ENCODE assay signal across 24 cellular contexts in genomic region chr2:15072836-15073235, GRCh38.
DNase-seq lines count a peak whose midpoint lies in the region; ATAC-seq and TF ChIP-seq lines count a peak whose summit lies in the region.
"Had no signal": no experiment of that assay in that cellular context is flagged by ENCODE, and none has a peak within 500 bp of the region (broad histone marks: within the 10 kb centered on the region; RNA-seq: fewer than 3 reads in every experiment).

No MANE protein-coding gene starts in this region.

- no peak for TF ChIP-seq RAD21 in IMR-90 (IDR thresholded peaks at IDR 0.05; ENCODE audit: low read length)

- in situ Hi-C loops in IMR-90 (cut with MboI; ENCODE audit: low sequenced_read_pairs) = no loop called here

- no peaks in the 10 kb centered on the region; the same call in 1 of the 2 replicates for H3K27me3 ChIP-seq in IMR-90 (ENCODE audit: control insufficient read depth, insufficient read depth, low read length)
- no peaks in the 10 kb centered on the region for H3K27me3 ChIP-seq in esophagus muscularis mucosa
- no peaks in the 10 kb centered on the region for H3K27me3 ChIP-seq in rectal smooth muscle tissue (ENCODE audit: control insufficient read depth, insufficient read depth, low read length)
- H3K27me3 ChIP-seq in left lung = no peaks in the 10 kb centered on the region
- H3K27me3 ChIP-seq: BE2C, BLaER1 had no signal

- H3K9me3 ChIP-seq in IMR-90 (ENCODE audit: control insufficient read depth, insufficient read depth, low read length) (no peaks in the 10 kb centered on the region), esophagus muscularis mucosa (no peaks in the 10 kb centered on the region), left lung (no peaks in the 10 kb centered on the region)
- H3K9me3 ChIP-seq: BE2C, BLaER1 had no signal

- no peak overlapping the region for H3K4ac ChIP-seq in IMR-90 (ENCODE audit: low read depth, low read length)

- no peaks in the 10 kb centered on the region for H3K9me1 ChIP-seq in IMR-90 (ENCODE audit: insufficient read depth, low read length)

- no peak overlapping the region for H4K91ac ChIP-seq in IMR-90 (ENCODE audit: insufficient read depth, low read depth, low read length)

- H3K9ac ChIP-seq in IMR-90 (ENCODE audit: low read depth, low read length) = no peak overlapping the region
- no peak overlapping the region for H3K9ac ChIP-seq in rectal smooth muscle tissue (ENCODE audit: low read length)
- H3K9ac ChIP-seq: BLaER1 had no signal

- dilution Hi-C loops in IMR-90 (cut with HindIII; ENCODE audit: low sequenced_read_pairs, unreplicated experiment) = no loop called here

- H3K4me1 ChIP-seq in IMR-90 (ENCODE audit: control insufficient read depth, insufficient read depth, low read length) (no peaks in the 10 kb centered on the region; the same call in 1 of the 2 replicates), esophagus muscularis mucosa (peaks cover 0 to 48% (median 27%) of the 10 kb centered on the region in 4 donors), rectal smooth muscle tissue (ENCODE audit: control insufficient read depth, insufficient read depth, low read length) (no peaks in the 10 kb centered on the region), left lung (no peaks in the 10 kb centered on the region)
- H3K4me1 ChIP-seq: A549, BE2C, BLaER1 had no signal

- BruUV-seq in IMR-90 (replicated peaks; lab: Mats Ljungman, UMichigan) = no TSS peak

- POLR2A ChIA-PET in IMR-90 (lab: Charles Lee; ENCODE audit: unreplicated experiment) = no interaction called here

- no peaks in the 10 kb centered on the region for H3K79me1 ChIP-seq in IMR-90 (ENCODE audit: low read depth in 1 of 2, low read length in 2 of 2)

- H3K36me3 ChIP-seq in IMR-90 (ENCODE audit: control insufficient read depth, insufficient read depth, low read length) (no peaks in the 10 kb centered on the region), esophagus muscularis mucosa (no peaks in the 10 kb centered on the region), rectal smooth muscle tissue (ENCODE audit: control insufficient read depth, insufficient read depth, low read length) (no peaks in the 10 kb centered on the region), left lung (no peaks in the 10 kb centered on the region)
- H3K36me3 ChIP-seq: BE2C, BLaER1 had no signal

- H2BK120ac ChIP-seq in IMR-90 (ENCODE audit: low read depth, low read length) = no peak overlapping the region

- TF ChIP-seq CTCF in IMR-90 (conservative IDR thresholded peaks at IDR 0.05; ENCODE audit: low read depth, low read length) = no peak
- TF ChIP-seq CTCF in esophagus muscularis mucosa (IDR thresholded peaks at IDR 0.05) = no peak
- TF ChIP-seq CTCF in left lung (IDR thresholded peaks at IDR 0.05) = no peak

- H3K4me2 ChIP-seq in IMR-90 (ENCODE audit: low read depth, low read length) = no peak overlapping the region
- H3K4me2 ChIP-seq: A549, BLaER1 had no signal

- H2AFZ ChIP-seq in IMR-90 (replicated peaks; ENCODE audit: low read length, poor library complexity) = no peak overlapping the region

- H2AK9ac ChIP-seq in IMR-90 (replicated peaks; ENCODE audit: low read depth, low read length, poor library complexity) = no peak overlapping the region

- intact Hi-C loops in IMR-90 (cut with micrococcal nuclease) (no loop called here), esophagus muscularis mucosa (cut with DNase I) (no loop called here), left lung (cut with DNase I) (no loop called here)

- CTCF ChIA-PET in IMR-90 (lab: Yijun Ruan, JAX) = interaction anchor here (0.6 to 1.3 kb wide), 3 partner anchors 15 to 23 kb away, joined by 3 read pairs; no protein-coding TSS in a partner anchor

- H2BK20ac ChIP-seq in IMR-90 (ENCODE audit: low read depth, low read length) = no peak overlapping the region

- no peak overlapping the region for H3K23ac ChIP-seq in IMR-90 (ENCODE audit: low read depth, low read length)

- WGBS in IMR-90 (ENCODE audit: extremely low coverage in 2 of 2, insufficient read length in 1 of 2), 2 experiments = 30% methylated on average over 2 of the region's 6 CpGs; no CpG with 5 or more reads in 1 of the 2 experiments
- WGBS in esophagus muscularis mucosa = 65% methylated on average over 6 of the region's 6 CpGs

- no peak overlapping the region for H3K4me3 ChIP-seq in IMR-90 (ENCODE audit: insufficient read depth, low read depth, low read length)
- H3K4me3 ChIP-seq in esophagus muscularis mucosa = no peak overlapping the region
- H3K4me3 ChIP-seq in rectal smooth muscle tissue (ENCODE audit: low read length) = no peak overlapping the region
- H3K4me3 ChIP-seq in left lung = no peak overlapping the region
- H3K4me3 ChIP-seq: A549, BLaER1, GM12878 had no signal

- H3K56ac ChIP-seq in IMR-90 (ENCODE audit: extremely low read depth, insufficient read depth, low read length) = no peak overlapping the region

- no peak overlapping the region for H2BK5ac ChIP-seq in IMR-90 (ENCODE audit: low read depth, low read length, poor library complexity, severe bottlenecking)

- H4K5ac ChIP-seq in IMR-90 (ENCODE audit: low read depth, low read length) = no peak overlapping the region; the same call in 1 of the 2 replicates

- DNase-seq in IMR-90 = no peak
- peak; percentile 53 for DNase-seq in esophagus muscularis mucosa (ENCODE audit: extremely low spot score)
- DNase-seq in Ammon's horn (ENCODE audit: low spot score) = no peak
- DNase-seq in NCI-H345 (lab: John Stamatoyannopoulos, UW) = no peak
- no peak for DNase-seq in left lung
- DNase-seq: AML-193; BE2C; C1 segment of cervical spinal cord; CD4-positive, alpha-beta memory T cell; CD4-positive, CD25-positive, alpha-beta regulatory T cell; CD8-positive, alpha-beta memory T cell; COR-L47; DMS 273 treated with DMSO at 0.1 percent for 48 hours; DMS153; DMS53; DMS79; DND-41; EL; GDM1 had no signal

- no peak overlapping the region for H4K8ac ChIP-seq in IMR-90 (ENCODE audit: low read depth in 2 of 2, low read length in 2 of 2)

- ATAC-seq in IMR-90 (ENCODE audit: low read depth) = no peak
- no peak for ATAC-seq in left lung
- ATAC-seq: A549, GM12878 had no signal

- no peak overlapping the region for H3K14ac ChIP-seq in IMR-90 (replicated peaks; ENCODE audit: low read depth, low read length)

- no peak for TF ChIP-seq POLR2A in IMR-90 (IDR thresholded peaks at IDR 0.05; ENCODE audit: low read depth, low read length)
- TF ChIP-seq POLR2A in esophagus muscularis mucosa (IDR thresholded peaks at IDR 0.05; ENCODE audit: low read depth) = no peak

- no peak overlapping the region; the same call in 1 of the 2 replicates for H3K18ac ChIP-seq in IMR-90 (ENCODE audit: low read depth, low read length)

- no peak for TF ChIP-seq EP300 in esophagus muscularis mucosa (IDR thresholded peaks at IDR 0.05)

- H3K27ac ChIP-seq in IMR-90 (ENCODE audit: insufficient read depth, low read length) (peak overlapping the region; percentile 63; the same call in 1 of the 2 replicates), esophagus muscularis mucosa (replicated peaks in 1 of 4) (peak overlapping the region; percentile 29 to 61 (median 57)), rectal smooth muscle tissue (ENCODE audit: low read depth, low read length) (peak overlapping the region; percentile 56), left lung (no peak overlapping the region)
- H3K27ac ChIP-seq: 22Rv1, A549, BLaER1 had no signal

- H2AK5ac ChIP-seq in IMR-90 (ENCODE audit: low read depth, low read length) = no peak overlapping the region

- no peak overlapping the region for H2BK15ac ChIP-seq in IMR-90 (ENCODE audit: low read depth, low read length)

- no peaks in the 10 kb centered on the region for H4K20me1 ChIP-seq in IMR-90 (ENCODE audit: insufficient read depth, low read length)
- H4K20me1 ChIP-seq: BLaER1 had no signal

TF ChIP-seq in IMR-90, 13 proteins besides CTCF, POLR2A, EP300 and RAD21:
- TF ChIP-seq BHLHE40 (IDR thresholded peaks at IDR 0.05; ENCODE audit: low read depth, low read length) (no peak), ELK1 (IDR thresholded peaks at IDR 0.05; ENCODE audit: borderline replicate concordance, low read depth, low read length) (no peak), MXI1 (IDR thresholded peaks at IDR 0.05; ENCODE audit: borderline replicate concordance, low read depth, low read length) (no peak), SMC3 (IDR thresholded peaks at IDR 0.05; ENCODE audit: low read depth, low read length) (no peak), MAZ (IDR thresholded peaks at IDR 0.05; ENCODE audit: borderline replicate concordance, low read depth, low read length) (no peak), RFX5 (IDR thresholded peaks at IDR 0.05; ENCODE audit: low read depth, low read length) (no peak), CHD1 (IDR thresholded peaks at IDR 0.05; ENCODE audit: low read depth, low read length) (no peak), RCOR1 (IDR thresholded peaks at IDR 0.05; ENCODE audit: insufficient replicate concordance, low read length) (no peak), NFE2L2 (IDR thresholded peaks at IDR 0.05; ENCODE audit: low read depth, low read length) (no peak), FOS (IDR thresholded peaks at IDR 0.05; ENCODE audit: low read depth, low read length) (no peak), MAFK (IDR thresholded peaks at IDR 0.05; ENCODE audit: low read depth, low read length) (no peak), CEBPB (IDR thresholded peaks at IDR 0.05; ENCODE audit: low read depth, low read length) (no peak)
- TF ChIP-seq, protein P1, sequence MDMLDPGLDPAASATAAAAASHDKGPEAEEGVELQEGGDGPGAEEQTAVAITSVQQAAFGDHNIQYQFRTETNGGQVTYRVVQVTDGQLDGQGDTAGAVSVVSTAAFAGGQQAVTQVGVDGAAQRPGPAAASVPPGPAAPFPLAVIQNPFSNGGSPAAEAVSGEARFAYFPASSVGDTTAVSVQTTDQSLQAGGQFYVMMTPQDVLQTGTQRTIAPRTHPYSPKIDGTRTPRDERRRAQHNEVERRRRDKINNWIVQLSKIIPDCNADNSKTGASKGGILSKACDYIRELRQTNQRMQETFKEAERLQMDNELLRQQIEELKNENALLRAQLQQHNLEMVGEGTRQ (IDR thresholded peaks at IDR 0.05; ENCODE audit: low read depth, low read length) = no peak

Comparison
In these comparisons a context has a peak if more than half of its experiments do, and no peak if none do; other contexts are left out.
1. H3K27ac ChIP-seq: peak in IMR-90 (single experiment), esophagus muscularis mucosa (4 of 4) and rectal smooth muscle tissue (single experiment); none in left lung (0 of 2).